Comparison of ENCODE assay signal across 11 cellular contexts in the genomic region with DNA sequence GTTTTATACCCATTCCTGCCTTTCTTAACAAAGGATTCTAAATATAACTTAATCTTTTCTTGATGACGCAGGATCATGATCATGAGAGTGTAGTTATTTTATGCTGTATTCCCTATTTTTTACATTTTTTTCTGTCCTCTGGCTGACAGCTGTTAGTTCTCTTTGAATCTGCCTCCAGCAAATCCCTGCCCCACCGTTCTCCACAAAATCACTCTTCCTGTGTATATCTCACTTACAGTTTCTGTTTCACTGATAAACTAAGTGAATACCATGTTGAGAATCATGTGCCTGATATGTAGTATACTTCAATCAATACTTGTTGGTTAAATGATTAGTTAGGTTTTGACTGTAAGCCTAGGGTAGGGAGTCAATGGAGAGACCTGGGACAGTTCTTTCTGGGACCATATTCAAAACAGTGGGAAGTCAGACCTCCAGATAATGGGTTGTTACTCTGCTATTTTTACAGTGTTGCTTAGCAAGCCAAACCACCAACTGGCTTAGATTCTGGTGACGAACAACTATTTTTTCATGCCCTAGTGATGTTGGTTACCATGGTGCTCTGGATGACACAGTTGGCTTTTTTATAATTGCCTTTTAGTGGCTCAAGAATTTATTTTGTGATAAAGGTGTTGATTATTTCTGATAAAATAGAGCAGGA. TPM values are rescaled to one million over a fixed set of nuclear protein-coding genes. Genes with fewer than 3 reads are reported as not detected.
DNase-seq lines count a peak whose midpoint lies in the region; ATAC-seq and TF ChIP-seq lines count a peak whose summit lies in the region.
"Had no signal": no experiment of that assay in that cellular context is flagged by ENCODE, and none has a peak within 500 bp of the region (broad histone marks: within the 10 kb centered on the region; RNA-seq: fewer than 3 reads in every experiment).

No MANE protein-coding gene starts in this region.

- H3K36me3 ChIP-seq in mucosa of descending colon (ENCODE audit: low read depth), result no peaks in the 10 kb centered on the region

- H3K27ac ChIP-seq in caudate nucleus (ENCODE audit: low read depth, low read length), result peak overlapping the region; percentile 88
- H3K27ac ChIP-seq: C4-2B had no signal

- H3K4me3 ChIP-seq in mucosa of descending colon, result no peak overlapping the region
- H3K4me3 ChIP-seq: K562 had no signal

- peak; percentile 55 for ATAC-seq in HG02973 (IDR thresholded peaks at IDR 0.05; ENCODE audit: unreplicated experiment)
- ATAC-seq in mucosa of descending colon, result peak; percentile 12
- no peak for ATAC-seq in HG03108 (IDR thresholded peaks at IDR 0.05; ENCODE audit: unreplicated experiment)
- ATAC-seq in left colon, result no peak
- ATAC-seq: K562; natural killer cell treated with Interleukin-12 subunit alpha and Interleukin-12 subunit beta and Interleukin-15 and Interleukin-18, amount 100 ng/mL, for 72 hours had no signal

- TF ChIP-seq CTCF in mucosa of descending colon (IDR thresholded peaks at IDR 0.05), result no peak

- no peaks in the 10 kb centered on the region for H3K9me3 ChIP-seq in mucosa of descending colon

- intact Hi-C loops in mucosa of descending colon (cut with DNase I, micrococcal nuclease) (no loop called here), left colon (cut with DNase I, micrococcal nuclease) (no loop called here)

- H3K4me1 ChIP-seq in mucosa of descending colon (ENCODE audit: low read depth), result no peaks in the 10 kb centered on the region

- DNase-seq in Daoy (ENCODE audit: low read depth) (peak; percentile 70), caudate nucleus (lab: John Stamatoyannopoulos, UW) (peak in 4 of 61 donors; percentile 26 to 49 (median 28)), mucosa of descending colon (no peak), left colon (no peak), DMS 273 (lab: John Stamatoyannopoulos, UW; ENCODE audit: unreplicated experiment) (no peak), retina (no peak)

RNA-seq across cellular contexts. Expression of gene CNNM1, which starts 12.8 kb away (rescaled TPM):
- total RNA-seq in Daoy (2014; rRNA removed; shearing (Covaris generic)), result 3.0 and 4.5 TPM in 2 replicates
- total RNA-seq in mucosa of descending colon (1 to 10 TPM in 1 of 3 donors, under 1 TPM in 2; 0.24 to 1.2 (median 0.38) TPM), left colon (under 1 TPM; 0.24 to 0.36 TPM)
- total RNA-seq: K562; natural killer cell treated with Interleukin-12 subunit alpha and Interleukin-12 subunit beta and Interleukin-15 and Interleukin-18, amount 100 ng/mL, for 72 hours had no signal

Comparison
In these comparisons a context has a peak if more than half of its experiments do, and no peak if none do; other contexts are left out.
1. ATAC-seq: peak in HG02973 (single experiment) and mucosa of descending colon (single experiment); none in HG03108 (single experiment) and left colon (single experiment).